In genomic region chr16:35741546-35741945, GRCh38 we compare ENCODE assay signal across 27 cellular contexts.
"Had no signal": no experiment of that assay in that cellular context is flagged by ENCODE, and none has a peak within 500 bp of the region (broad histone marks: within the 10 kb centered on the region; RNA-seq: fewer than 3 reads in every experiment).

No MANE protein-coding gene starts in this region.

- DNase-seq: naive thymus-derived CD8-positive, alpha-beta T cell; nephron progenitor cell; nucleus accumbens; pancreas; right cardiac atrium; right lobe of liver; sigmoid colon; small intestine; stimulated activated CD4-positive, alpha-beta T cell treated with anti-CD3 and anti-CD28 coated beads, Interleukin-15, amount 100 ng/mL, for 24 hours; stimulated activated CD4-positive, alpha-beta T cell treated with anti-CD3 and anti-CD28 coated beads, Interleukin-2, amount 100 ng/mL, for 24 hours; stimulated activated CD4-positive, alpha-beta T cell treated with anti-CD3 and anti-CD28 coated beads, Interleukin-2, amount 100 ng/mL, for 48 hours; stimulated activated CD4-positive, alpha-beta T cell treated with anti-CD3 and anti-CD28 coated beads, Interleukin-4, amount 100 ng/mL, for 24 hours; stimulated activated naive B cell treated with anti-CD40 and anti-IgM and Interleukin-4, amounts not matched to agents 10 μg/mL and 1 μg/mL and 100 μg/mL, for 72 hours; stimulated activated naive CD4-positive, alpha-beta T cell treated with Interleukin-2 at 50 U/mL for 16 hours; stomach; thyroid gland; trophoblast cell; upper lobe of left lung had no signal

- H3K36me3 Mint-ChIP-seq: stimulated activated effector memory CD8-positive, alpha-beta T cell treated with anti-CD3 and anti-CD28 coated beads, Interleukin-12 subunit alpha, Interleukin-12 subunit beta, amount 100 ng/mL, for 72 hours had no signal

- H3K27ac Mint-ChIP-seq: naive thymus-derived CD8-positive, alpha-beta T cell; natural killer cell treated with Interleukin-12 subunit alpha and Interleukin-12 subunit beta and Interleukin-15 and Interleukin-18, amount 100 ng/mL, for 72 hours; nephron progenitor cell; stimulated activated effector memory CD8-positive, alpha-beta T cell treated with anti-CD3 and anti-CD28 coated beads, Interleukin-12 subunit alpha, Interleukin-12 subunit beta, amount 100 ng/mL, for 72 hours; stimulated activated naive B cell treated with anti-CD40 and anti-IgM and Interleukin-4, amounts not matched to agents 10 μg/mL and 1 μg/mL and 100 μg/mL, for 72 hours; stimulated activated naive CD8-positive, alpha-beta T cell treated with anti-CD3 and anti-CD28 coated beads, Interleukin-15, Interleukin-2, amounts not matched to agents 100 ng/mL and 50 ng/mL, for 24 hours had no signal

- H3K4me1 Mint-ChIP-seq: nephron progenitor cell; neural crest cell; stimulated activated effector memory CD8-positive, alpha-beta T cell treated with anti-CD3 and anti-CD28 coated beads, Interleukin-12 subunit alpha, Interleukin-12 subunit beta, amount 100 ng/mL, for 72 hours; stimulated activated naive B cell treated with anti-CD40 and anti-IgM and Interleukin-4, amounts not matched to agents 10 μg/mL and 1 μg/mL and 100 μg/mL, for 72 hours had no signal

- ATAC-seq: naive thymus-derived CD8-positive, alpha-beta T cell; natural killer cell treated with Interleukin-12 subunit alpha and Interleukin-12 subunit beta and Interleukin-15 and Interleukin-18, amount 100 ng/mL, for 72 hours; pancreas; right cardiac atrium; right lobe of liver; stimulated activated effector memory CD8-positive, alpha-beta T cell treated with anti-CD3 and anti-CD28 coated beads, Interleukin-12 subunit alpha, Interleukin-12 subunit beta, amount 100 ng/mL, for 72 hours; stimulated activated naive B cell treated with anti-CD40 and anti-IgM and Interleukin-4, amounts not matched to agents 10 μg/mL and 1 μg/mL and 100 μg/mL, for 72 hours had no signal

- H3K27me3 Mint-ChIP-seq: naive thymus-derived CD8-positive, alpha-beta T cell; natural killer cell treated with Interleukin-12 subunit alpha and Interleukin-12 subunit beta and Interleukin-15 and Interleukin-18, amount 100 ng/mL, for 72 hours; stimulated activated naive B cell treated with anti-CD40 and anti-IgM and Interleukin-4, amounts not matched to agents 10 μg/mL and 1 μg/mL and 100 μg/mL, for 72 hours; stimulated activated naive CD8-positive, alpha-beta T cell treated with anti-CD3 and anti-CD28 coated beads, Interleukin-15, Interleukin-2, amounts not matched to agents 100 ng/mL and 50 ng/mL, for 24 hours had no signal

- H3K4me3 Mint-ChIP-seq: naive thymus-derived CD8-positive, alpha-beta T cell; natural killer cell treated with Interleukin-12 subunit alpha and Interleukin-12 subunit beta and Interleukin-15 and Interleukin-18, amount 100 ng/mL, for 72 hours; nephron progenitor cell; neural crest cell; stimulated activated effector memory CD8-positive, alpha-beta T cell treated with anti-CD3 and anti-CD28 coated beads, Interleukin-12 subunit alpha, Interleukin-12 subunit beta, amount 100 ng/mL, for 72 hours; stimulated activated naive B cell treated with anti-CD40 and anti-IgM and Interleukin-4, amounts not matched to agents 10 μg/mL and 1 μg/mL and 100 μg/mL, for 72 hours; stimulated activated naive CD8-positive, alpha-beta T cell treated with anti-CD3 and anti-CD28 coated beads, Interleukin-15, Interleukin-2, amounts not matched to agents 100 ng/mL and 50 ng/mL, for 24 hours had no signal

- H3K4me3 ChIP-seq: pancreas, prostate gland, right lobe of liver, sigmoid colon, stomach, thoracic aorta, thyroid gland, tibial nerve, upper lobe of left lung, vagina had no signal

- FAIRE-seq: pancreas, small intestine, urothelium cell line had no signal
